ENCODE assay signal across 39 cellular contexts in genomic region chrX:11298600-11298999, GRCh38. TPM values are rescaled to one million over a fixed set of nuclear protein-coding genes. Genes with fewer than 3 reads are reported as not detected.
"Had no signal": no experiment of that assay in that cellular context is flagged by ENCODE, and none has a peak within 500 bp of the region (broad histone marks: within the 10 kb centered on the region; RNA-seq: fewer than 3 reads in every experiment).

No MANE protein-coding gene starts in this region.

- ATAC-seq: activated CD8-positive, alpha-beta T cell treated with anti-CD3 and anti-CD28 coated beads for 36 hours; activated naive CD4-positive, alpha-beta T cell treated with anti-CD3 and anti-CD28 coated beads, Interleukin-2, amount 50 U/mL, for 72 hours; activated T-cell treated with anti-CD3 and anti-CD28 coated beads, Interleukin-2, amount 50 U/mL, for 4 hours; activated T-cell treated with anti-CD3 and anti-CD28 coated beads, Interleukin-2, amount 50 U/mL, for 72 hours; activated T-helper 17 cell treated with anti-CD3 and anti-CD28 coated beads, Interleukin-2, amount 50 U/mL, for 72 hours; body of pancreas; T-cell; T-helper 17 cell had no signal

- H3K27ac ChIP-seq: adrenal gland, body of pancreas, brain microvascular endothelial cell, breast epithelium, VCaP had no signal

- DNase-seq: activated B cell treated with CpG ODN at 0.5 μM for 24 hours; activated CD4-positive, alpha-beta memory T cell treated with anti-CD3 and anti-CD28 coated beads for 36 hours; activated CD4-positive, alpha-beta T cell treated with anti-CD3 and anti-CD28 coated beads for 4 hours; activated CD4-positive, alpha-beta T cell treated with anti-CD3 and anti-CD28 coated beads, Interleukin-2, amount 10 ng/mL, durations not matched to agents 24 days and 14 days; activated CD4-positive, alpha-beta T cell treated with anti-CD3 and anti-CD28 coated beads, Interleukin-2, amount 50 U/mL, for 1 hour; activated CD4-positive, alpha-beta T cell treated with anti-CD3 and anti-CD28 coated beads, Interleukin-2, amount 50 U/mL, for 4 hours; activated CD4-positive, CD25-positive, alpha-beta regulatory T cell treated with anti-CD3 and anti-CD28 coated beads, Interleukin-2, amount 50 U/mL, for 72 hours; activated CD8-positive, alpha-beta memory T cell treated with anti-CD3 and anti-CD28 coated beads, Interleukin-2, amount 50 U/mL, for 4 hours; activated CD8-positive, alpha-beta T cell treated with anti-CD3 and anti-CD28 coated beads for 36 hours; activated effector memory CD4-positive, alpha-beta T cell treated with anti-CD3 and anti-CD28 coated beads, Interleukin-2, amount 50 U/mL, for 16 hours; activated gamma-delta T cell treated with Interleukin-2 at 50 U/mL for 16 hours; activated naive CD4-positive, alpha-beta T cell; activated naive CD4-positive, alpha-beta T cell treated with anti-CD3 and anti-CD28 coated beads for 36 hours; activated naive CD4-positive, alpha-beta T cell treated with anti-CD3 and anti-CD28 coated beads, Interleukin-2, amount 50 U/mL, for 16 hours; activated naive CD8-positive, alpha-beta T cell treated with anti-CD3 and anti-CD28 coated beads for 36 hours; activated T-cell treated with anti-CD3 and anti-CD28 coated beads for 4 hours; activated T-cell treated with anti-CD3 and anti-CD28 coated beads, Interleukin-2, amount 50 U/mL, for 1 hour; activated T-cell treated with anti-CD3 and anti-CD28 coated beads, Interleukin-2, amount 50 U/mL, for 4 hours; activated T-cell treated with anti-CD3 and anti-CD28 coated beads, Interleukin-2, amount 50 U/mL, for 72 hours; adrenal gland; amniotic stem cell; aorta; body of pancreas; brain microvascular endothelial cell; central memory CD4-positive, alpha-beta T cell; T-cell; T-helper 17 cell had no signal

- H3K9me3 ChIP-seq: adrenal gland, body of pancreas, breast epithelium had no signal

- H3K4me3 ChIP-seq: adrenal gland, body of pancreas, breast epithelium had no signal

- H3K36me3 ChIP-seq: adrenal gland, brain microvascular endothelial cell, breast epithelium had no signal

- H3K27ac Mint-ChIP-seq: activated B cell treated with CpG ODN at 0.5 μM for 24 hours; activated CD4-positive, alpha-beta memory T cell treated with anti-CD3 and anti-CD28 coated beads for 36 hours; activated CD4-positive, alpha-beta T cell treated with anti-CD3 and anti-CD28 coated beads, Interleukin-2, amount 10 ng/mL, durations not matched to agents 24 days and 14 days; activated CD8-positive, alpha-beta T cell treated with anti-CD3 and anti-CD28 coated beads for 36 hours; activated naive CD4-positive, alpha-beta T cell treated with anti-CD3 and anti-CD28 coated beads for 36 hours; activated naive CD4-positive, alpha-beta T cell treated with anti-CD3 and anti-CD28 coated beads, Interleukin-2, amount 50 U/mL, for 72 hours; activated naive CD8-positive, alpha-beta T cell treated with anti-CD3 and anti-CD28 coated beads for 36 hours; activated T-cell treated with anti-CD3 and anti-CD28 coated beads, Interleukin-2, amount 50 U/mL, for 72 hours; activated T-helper 1 cell treated with anti-CD3 and anti-CD28 coated beads, Interleukin-12 subunit alpha, Interleukin-12 subunit beta, Interleukin-2, Interleukin-4 antibody, amounts not matched to agents 30 ng/mL and 10 ng/mL and 1 ng/mL, durations not matched to agents 14 hours and 24 hours and 36 hours; activated T-helper 17 cell treated with anti-CD3 and anti-CD28 coated beads, Interleukin-2, amount 50 U/mL, for 72 hours; T-cell; T-helper 17 cell had no signal

- H3K4me1 ChIP-seq: adrenal gland, body of pancreas, breast epithelium had no signal

- H3K9me3 Mint-ChIP-seq: activated B cell treated with CpG ODN at 0.5 μM for 24 hours; activated CD4-positive, alpha-beta memory T cell treated with anti-CD3 and anti-CD28 coated beads for 36 hours; activated CD4-positive, alpha-beta T cell treated with anti-CD3 and anti-CD28 coated beads, Interleukin-2, amount 10 ng/mL, durations not matched to agents 24 days and 14 days; activated CD8-positive, alpha-beta T cell treated with anti-CD3 and anti-CD28 coated beads for 36 hours; activated naive CD4-positive, alpha-beta T cell treated with anti-CD3 and anti-CD28 coated beads for 36 hours; activated naive CD4-positive, alpha-beta T cell treated with anti-CD3 and anti-CD28 coated beads, Interleukin-2, amount 50 U/mL, for 72 hours; activated naive CD8-positive, alpha-beta T cell treated with anti-CD3 and anti-CD28 coated beads for 36 hours; activated T-cell treated with anti-CD3 and anti-CD28 coated beads, Interleukin-2, amount 50 U/mL, for 4 hours; activated T-cell treated with anti-CD3 and anti-CD28 coated beads, Interleukin-2, amount 50 U/mL, for 72 hours; activated T-helper 1 cell treated with anti-CD3 and anti-CD28 coated beads, Interleukin-12 subunit alpha, Interleukin-12 subunit beta, Interleukin-2, Interleukin-4 antibody, amounts not matched to agents 30 ng/mL and 10 ng/mL and 1 ng/mL, durations not matched to agents 14 hours and 24 hours and 36 hours; activated T-helper 17 cell treated with anti-CD3 and anti-CD28 coated beads, Interleukin-2, amount 50 U/mL, for 72 hours; T-cell had no signal

- H3K27me3 Mint-ChIP-seq: activated CD4-positive, alpha-beta memory T cell treated with anti-CD3 and anti-CD28 coated beads for 36 hours; activated CD4-positive, alpha-beta T cell treated with anti-CD3 and anti-CD28 coated beads, Interleukin-2, amount 10 ng/mL, durations not matched to agents 24 days and 14 days; activated CD8-positive, alpha-beta T cell treated with anti-CD3 and anti-CD28 coated beads for 36 hours; activated T-helper 17 cell treated with anti-CD3 and anti-CD28 coated beads, Interleukin-2, amount 50 U/mL, for 72 hours; T-helper 17 cell had no signal

- H3K4me3 Mint-ChIP-seq: activated B cell treated with CpG ODN at 0.5 μM for 24 hours; activated CD4-positive, alpha-beta memory T cell treated with anti-CD3 and anti-CD28 coated beads for 36 hours; activated CD4-positive, alpha-beta T cell treated with anti-CD3 and anti-CD28 coated beads, Interleukin-2, amount 10 ng/mL, durations not matched to agents 24 days and 14 days; activated CD8-positive, alpha-beta T cell treated with anti-CD3 and anti-CD28 coated beads for 36 hours; activated naive CD4-positive, alpha-beta T cell treated with anti-CD3 and anti-CD28 coated beads for 36 hours; activated naive CD8-positive, alpha-beta T cell treated with anti-CD3 and anti-CD28 coated beads for 36 hours; activated T-cell treated with anti-CD3 and anti-CD28 coated beads, Interleukin-2, amount 50 U/mL, for 4 hours; activated T-cell treated with anti-CD3 and anti-CD28 coated beads, Interleukin-2, amount 50 U/mL, for 72 hours; activated T-helper 1 cell treated with anti-CD3 and anti-CD28 coated beads, Interleukin-12 subunit alpha, Interleukin-12 subunit beta, Interleukin-2, Interleukin-4 antibody, amounts not matched to agents 30 ng/mL and 10 ng/mL and 1 ng/mL, durations not matched to agents 14 hours and 24 hours and 36 hours; activated T-helper 17 cell treated with anti-CD3 and anti-CD28 coated beads, Interleukin-2, amount 50 U/mL, for 72 hours; T-cell; T-helper 17 cell had no signal

- H3K4me1 Mint-ChIP-seq: activated B cell treated with CpG ODN at 0.5 μM for 24 hours; activated CD4-positive, alpha-beta T cell treated with anti-CD3 and anti-CD28 coated beads, Interleukin-2, amount 10 ng/mL, durations not matched to agents 24 days and 14 days; activated naive CD8-positive, alpha-beta T cell treated with anti-CD3 and anti-CD28 coated beads for 36 hours; activated T-helper 17 cell treated with anti-CD3 and anti-CD28 coated beads, Interleukin-2, amount 50 U/mL, for 72 hours; T-cell; T-helper 17 cell had no signal

- FAIRE-seq: TTC549 had no signal

- H3K36me3 Mint-ChIP-seq: activated CD4-positive, alpha-beta memory T cell treated with anti-CD3 and anti-CD28 coated beads for 36 hours; activated naive CD4-positive, alpha-beta T cell treated with anti-CD3 and anti-CD28 coated beads, Interleukin-2, amount 50 U/mL, for 72 hours; activated naive CD8-positive, alpha-beta T cell treated with anti-CD3 and anti-CD28 coated beads for 36 hours; T-cell had no signal

- H3K27me3 ChIP-seq: adrenal gland, body of pancreas, brain microvascular endothelial cell had no signal

RNA-seq across cellular contexts. Expression of gene AMELX, which starts 5.4 kb away (rescaled TPM):
- total RNA-seq: activated B cell treated with CpG ODN at 0.5 μM for 24 hours; activated CD4-positive, alpha-beta memory T cell treated with anti-CD3 and anti-CD28 coated beads for 36 hours; activated CD4-positive, alpha-beta T cell treated with anti-CD3 and anti-CD28 coated beads, Interleukin-2, amount 10 ng/mL, durations not matched to agents 24 days and 14 days; activated CD8-positive, alpha-beta memory T cell treated with anti-CD3 and anti-CD28 coated beads for 36 hours; activated CD8-positive, alpha-beta T cell treated with anti-CD3 and anti-CD28 coated beads for 36 hours; activated naive CD4-positive, alpha-beta T cell treated with anti-CD3 and anti-CD28 coated beads for 36 hours; activated naive CD4-positive, alpha-beta T cell treated with anti-CD3 and anti-CD28 coated beads, Interleukin-2, amount 50 U/mL, for 72 hours; activated naive CD8-positive, alpha-beta T cell treated with anti-CD3 and anti-CD28 coated beads for 36 hours; activated T-cell treated with anti-CD3 and anti-CD28 coated beads, Interleukin-2, amount 50 U/mL, for 4 hours; activated T-cell treated with anti-CD3 and anti-CD28 coated beads, Interleukin-2, amount 50 U/mL, for 72 hours; activated T-helper 1 cell treated with anti-CD3 and anti-CD28 coated beads, Interleukin-12 subunit alpha, Interleukin-12 subunit beta, Interleukin-2, Interleukin-4 antibody, amounts not matched to agents 30 ng/mL and 10 ng/mL and 1 ng/mL, durations not matched to agents 14 hours and 24 hours and 36 hours; activated T-helper 17 cell treated with anti-CD3 and anti-CD28 coated beads, Interleukin-2, amount 50 U/mL, for 72 hours; adrenal gland; aorta; astrocyte; body of pancreas; breast epithelium; cardiac septum; cerebellum; T-cell; T-helper 1 cell treated with Interleukin-12 subunit alpha and Interleukin-12 subunit beta and Interleukin-4 antibody, amounts not matched to agents 30 ng/mL and 1 ng/mL, for 36 hours; T-helper 17 cell; T-helper 2 cell treated with Interferon-gamma antibody and Interleukin-4, amounts not matched to agents 100 ng/mL and 5 ng/mL, for 36 hours had no signal
- polyA plus RNA-seq: adrenal gland, aorta had no signal
